ENCODE assay signal across 1 cellular context in the genomic region with DNA sequence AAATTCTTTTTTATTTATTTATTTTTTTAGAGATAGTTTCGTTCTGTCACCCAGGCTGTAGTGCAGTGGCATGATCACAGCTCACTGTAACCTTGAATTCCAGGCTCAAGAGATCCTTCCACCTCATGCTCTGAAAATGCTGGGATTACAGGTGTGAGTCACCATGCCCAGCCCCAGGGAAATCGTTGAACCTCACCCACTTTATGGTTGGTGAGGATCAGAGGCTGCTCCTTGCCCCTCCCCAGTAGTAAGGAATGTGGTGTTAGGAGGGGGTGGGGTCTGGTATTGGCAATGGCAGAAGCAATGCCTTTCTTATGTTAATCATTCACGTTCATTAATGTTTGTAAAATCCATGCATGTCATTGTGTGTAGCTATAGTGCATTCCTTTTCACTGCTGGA.
TF ChIP-seq lines count a peak whose summit lies in the region.

No MANE protein-coding gene starts in this region.

TF ChIP-seq in HepG2, 621 proteins besides CTCF, POLR2A, EP300 and RAD21 (continued from another document and continues in another):
- TF ChIP-seq ZBTB44 (CRISPR knock-in tag; IDR thresholded peaks at IDR 0.05) (no peak), RFX3 (CRISPR knock-in tag; IDR thresholded peaks at IDR 0.05) (no peak), NR1H2 (CRISPR knock-in tag; IDR thresholded peaks at IDR 0.05; ENCODE audit: borderline replicate concordance, low read depth) (no peak), AGO2 (optimal IDR thresholded peaks at IDR 0.05; ENCODE audit: low read depth, low read length) (no peak), ZNF10 (CRISPR knock-in tag; IDR thresholded peaks at IDR 0.05; ENCODE audit: borderline replicate concordance, low read depth) (no peak), RFX1 (IDR thresholded peaks at IDR 0.05) (no peak), CENPT (CRISPR knock-in tag; IDR thresholded peaks at IDR 0.05; ENCODE audit: low read depth) (no peak), ZNF20 (CRISPR knock-in tag; IDR thresholded peaks at IDR 0.05) (no peak), YEATS4 (CRISPR knock-in tag; IDR thresholded peaks at IDR 0.05; ENCODE audit: borderline replicate concordance) (no peak), ISX (CRISPR knock-in tag; conservative IDR thresholded peaks at IDR 0.05) (no peak), AKNA (CRISPR knock-in tag; IDR thresholded peaks at IDR 0.05; ENCODE audit: borderline replicate concordance) (no peak), CBX5 (CRISPR knock-in tag; IDR thresholded peaks at IDR 0.05; ENCODE audit: borderline replicate concordance) (peak; percentile 48; the same call in 1 of the 2 replicates), RNF2 (conservative IDR thresholded peaks at IDR 0.05; ENCODE audit: low read depth) (no peak), SRF (IDR thresholded peaks at IDR 0.05; ENCODE audit: low read depth, low read length) (no peak), ZNF839 (CRISPR knock-in tag; IDR thresholded peaks at IDR 0.05; ENCODE audit: borderline replicate concordance) (no peak), ZBTB20 (CRISPR knock-in tag; IDR thresholded peaks at IDR 0.05; ENCODE audit: borderline replicate concordance, low read depth) (0 out of 2 replicates have a peak, but pooled peaks have one; percentile 18), RARA (CRISPR knock-in tag; IDR thresholded peaks at IDR 0.05) (peak; percentile 61), SPEN (CRISPR knock-in tag; IDR thresholded peaks at IDR 0.05; ENCODE audit: low read depth) (no peak), FOXJ3 (CRISPR knock-in tag; IDR thresholded peaks at IDR 0.05; ENCODE audit: borderline replicate concordance) (0 out of 2 replicates have a peak, but pooled peaks have one; percentile 12), ZBTB49 (CRISPR knock-in tag; IDR thresholded peaks at IDR 0.05; ENCODE audit: borderline replicate concordance) (no peak), ZNF282 (IDR thresholded peaks at IDR 0.05; ENCODE audit: partially characterized antibody) (no peak), HNRNPUL1 (IDR thresholded peaks at IDR 0.05; ENCODE audit: low read depth, low read length) (no peak), NFKB2 (CRISPR knock-in tag; IDR thresholded peaks at IDR 0.05; ENCODE audit: borderline replicate concordance) (no peak), ZNF432 (CRISPR knock-in tag; IDR thresholded peaks at IDR 0.05; ENCODE audit: borderline replicate concordance) (no peak), ADNP (CRISPR knock-in tag; IDR thresholded peaks at IDR 0.05) (no peak), SMC3 (IDR thresholded peaks at IDR 0.05; ENCODE audit: low read length) (no peak), ZNF639 (CRISPR knock-in tag; conservative IDR thresholded peaks at IDR 0.05) (no peak), MLLT10 (CRISPR knock-in tag; IDR thresholded peaks at IDR 0.05) (no peak), RBAK (CRISPR knock-in tag; IDR thresholded peaks at IDR 0.05) (no peak), E2F5 (CRISPR knock-in tag; conservative IDR thresholded peaks at IDR 0.05) (no peak), ZNF550 (CRISPR knock-in tag; IDR thresholded peaks at IDR 0.05; ENCODE audit: borderline replicate concordance) (no peak), PRPF4 (IDR thresholded peaks at IDR 0.05; ENCODE audit: low read depth, low read length, poor library complexity, severe bottlenecking) (no peak)
- TF ChIP-seq, protein P1, sequence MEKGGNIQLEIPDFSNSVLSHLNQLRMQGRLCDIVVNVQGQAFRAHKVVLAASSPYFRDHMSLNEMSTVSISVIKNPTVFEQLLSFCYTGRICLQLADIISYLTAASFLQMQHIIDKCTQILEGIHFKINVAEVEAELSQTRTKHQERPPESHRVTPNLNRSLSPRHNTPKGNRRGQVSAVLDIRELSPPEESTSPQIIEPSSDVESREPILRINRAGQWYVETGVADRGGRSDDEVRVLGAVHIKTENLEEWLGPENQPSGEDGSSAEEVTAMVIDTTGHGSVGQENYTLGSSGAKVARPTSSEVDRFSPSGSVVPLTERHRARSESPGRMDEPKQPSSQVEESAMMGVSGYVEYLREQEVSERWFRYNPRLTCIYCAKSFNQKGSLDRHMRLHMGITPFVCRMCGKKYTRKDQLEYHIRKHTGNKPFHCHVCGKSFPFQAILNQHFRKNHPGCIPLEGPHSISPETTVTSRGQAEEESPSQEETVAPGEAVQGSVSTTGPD (CRISPR knock-in tag; IDR thresholded peaks at IDR 0.05), result no peak
- TF ChIP-seq, protein P2, sequence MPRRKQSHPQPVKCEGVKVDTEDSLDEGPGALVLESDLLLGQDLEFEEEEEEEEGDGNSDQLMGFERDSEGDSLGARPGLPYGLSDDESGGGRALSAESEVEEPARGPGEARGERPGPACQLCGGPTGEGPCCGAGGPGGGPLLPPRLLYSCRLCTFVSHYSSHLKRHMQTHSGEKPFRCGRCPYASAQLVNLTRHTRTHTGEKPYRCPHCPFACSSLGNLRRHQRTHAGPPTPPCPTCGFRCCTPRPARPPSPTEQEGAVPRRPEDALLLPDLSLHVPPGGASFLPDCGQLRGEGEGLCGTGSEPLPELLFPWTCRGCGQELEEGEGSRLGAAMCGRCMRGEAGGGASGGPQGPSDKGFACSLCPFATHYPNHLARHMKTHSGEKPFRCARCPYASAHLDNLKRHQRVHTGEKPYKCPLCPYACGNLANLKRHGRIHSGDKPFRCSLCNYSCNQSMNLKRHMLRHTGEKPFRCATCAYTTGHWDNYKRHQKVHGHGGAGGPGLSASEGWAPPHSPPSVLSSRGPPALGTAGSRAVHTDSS (CRISPR knock-in tag; conservative IDR thresholded peaks at IDR 0.05), result no peak
- TF ChIP-seq, protein P3, sequence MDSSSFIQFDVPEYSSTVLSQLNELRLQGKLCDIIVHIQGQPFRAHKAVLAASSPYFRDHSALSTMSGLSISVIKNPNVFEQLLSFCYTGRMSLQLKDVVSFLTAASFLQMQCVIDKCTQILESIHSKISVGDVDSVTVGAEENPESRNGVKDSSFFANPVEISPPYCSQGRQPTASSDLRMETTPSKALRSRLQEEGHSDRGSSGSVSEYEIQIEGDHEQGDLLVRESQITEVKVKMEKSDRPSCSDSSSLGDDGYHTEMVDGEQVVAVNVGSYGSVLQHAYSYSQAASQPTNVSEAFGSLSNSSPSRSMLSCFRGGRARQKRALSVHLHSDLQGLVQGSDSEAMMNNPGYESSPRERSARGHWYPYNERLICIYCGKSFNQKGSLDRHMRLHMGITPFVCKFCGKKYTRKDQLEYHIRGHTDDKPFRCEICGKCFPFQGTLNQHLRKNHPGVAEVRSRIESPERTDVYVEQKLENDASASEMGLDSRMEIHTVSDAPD (CRISPR knock-in tag; IDR thresholded peaks at IDR 0.05), result no peak
